ENCODE assay signal across 16 cellular contexts in genomic region chr20:38423541-38423940, GRCh38.
"Had no signal": no experiment of that assay in that cellular context is flagged by ENCODE, and none has a peak within 500 bp of the region (broad histone marks: within the 10 kb centered on the region; RNA-seq: fewer than 3 reads in every experiment).

No MANE protein-coding gene starts in this region.

- ATAC-seq: naive thymus-derived CD8-positive, alpha-beta T cell; T-helper 17 cell had no signal

- H3K27me3 Mint-ChIP-seq: central memory CD8-positive, alpha-beta T cell; naive thymus-derived CD8-positive, alpha-beta T cell; T-helper 17 cell had no signal

- H3K27ac ChIP-seq: brain microvascular endothelial cell, left ventricle myocardium inferior, testis, upper lobe of left lung had no signal

- H3K9me3 ChIP-seq: left ventricle myocardium inferior, testis, upper lobe of left lung had no signal

- H3K9me3 Mint-ChIP-seq: activated T-helper 1 cell treated with anti-CD3 and anti-CD28 coated beads, Interleukin-12 subunit alpha, Interleukin-12 subunit beta, Interleukin-2, Interleukin-4 antibody, amounts not matched to agents 30 ng/mL and 10 ng/mL and 1 ng/mL, durations not matched to agents 14 hours and 24 hours and 36 hours; central memory CD8-positive, alpha-beta T cell; naive thymus-derived CD8-positive, alpha-beta T cell had no signal

- DNase-seq: activated naive CD4-positive, alpha-beta T cell; brain microvascular endothelial cell; cortex of kidney; effector CD8-positive, alpha-beta T cell; foreskin fibroblast; hypothalamus; left ventricle myocardium inferior; naive thymus-derived CD8-positive, alpha-beta T cell; retina; stimulated activated CD4-positive, alpha-beta T cell treated with anti-CD3 and anti-CD28 coated beads, Interleukin-2, amount 100 ng/mL, for 48 hours; stimulated activated naive CD4-positive, alpha-beta T cell treated with Interleukin-2 at 50 U/mL for 16 hours; T-helper 17 cell; testis; upper lobe of left lung had no signal

- H3K27me3 ChIP-seq: brain microvascular endothelial cell, testis, upper lobe of left lung had no signal

- H3K4me1 ChIP-seq: testis, upper lobe of left lung had no signal

- H3K4me3 ChIP-seq: left ventricle myocardium inferior, testis, upper lobe of left lung had no signal

- H3K4me3 Mint-ChIP-seq: activated T-helper 1 cell treated with anti-CD3 and anti-CD28 coated beads, Interleukin-12 subunit alpha, Interleukin-12 subunit beta, Interleukin-2, Interleukin-4 antibody, amounts not matched to agents 30 ng/mL and 10 ng/mL and 1 ng/mL, durations not matched to agents 14 hours and 24 hours and 36 hours; central memory CD8-positive, alpha-beta T cell; naive thymus-derived CD8-positive, alpha-beta T cell; T-helper 17 cell had no signal
